Comparison of ENCODE assay signal across 6 cellular contexts in the genomic region with DNA sequence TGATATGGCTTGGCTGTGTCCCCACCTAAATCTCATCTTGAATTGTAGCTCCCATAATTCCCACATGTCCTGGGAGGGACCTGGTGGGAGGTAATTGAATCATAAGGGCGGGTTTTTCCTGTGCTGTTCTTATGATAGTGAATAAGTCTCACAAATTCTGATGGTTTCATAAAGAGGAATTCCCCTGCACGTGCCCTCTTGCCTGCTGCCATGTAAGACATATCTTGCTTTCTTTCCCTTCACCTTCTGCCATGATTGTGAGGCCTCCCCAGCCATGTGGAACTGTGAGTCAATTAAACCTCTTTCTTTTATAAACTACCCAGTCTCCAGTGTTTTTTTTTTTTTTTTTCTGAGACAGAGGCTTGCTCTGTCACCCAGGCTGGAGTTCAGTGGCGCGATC. TPM values are rescaled to one million over a fixed set of nuclear protein-coding genes. Genes with fewer than 3 reads are reported as not detected.
"Had no signal": no experiment of that assay in that cellular context is flagged by ENCODE, and none has a peak within 500 bp of the region (broad histone marks: within the 10 kb centered on the region; RNA-seq: fewer than 3 reads in every experiment).

No MANE protein-coding gene starts in this region.

RNA-seq across cellular contexts. Expression of gene MSGN1, which starts 7.4 kb away (rescaled TPM):
- total RNA-seq: activated CD8-positive, alpha-beta T cell treated with anti-CD3 and anti-CD28 coated beads, Interleukin-2, amount 10 ng/mL, durations not matched to agents 7 days and 5 days; activated naive CD8-positive, alpha-beta T cell treated with anti-CD3 and anti-CD28 coated beads, Interleukin-2, amount 10 ng/mL, durations not matched to agents 7 days and 5 days; adrenal gland; K562; PC-9; SK-MEL-5 had no signal
- polyA plus RNA-seq: adrenal gland, K562 had no signal

RNA-seq across cellular contexts. Expression of gene KCNS3, which starts 54.8 kb away (rescaled TPM):
- total RNA-seq: activated CD8-positive, alpha-beta T cell treated with anti-CD3 and anti-CD28 coated beads, Interleukin-2, amount 10 ng/mL, durations not matched to agents 7 days and 5 days; activated naive CD8-positive, alpha-beta T cell treated with anti-CD3 and anti-CD28 coated beads, Interleukin-2, amount 10 ng/mL, durations not matched to agents 7 days and 5 days had no signal
